ENCODE assay signal across 12 cellular contexts in genomic region chr1:49765034-49765433, GRCh38.
DNase-seq lines count a peak whose midpoint lies in the region; ATAC-seq and TF ChIP-seq lines count a peak whose summit lies in the region.
"Had no signal": no experiment of that assay in that cellular context is flagged by ENCODE, and none has a peak within 500 bp of the region (broad histone marks: within the 10 kb centered on the region; RNA-seq: fewer than 3 reads in every experiment).

No MANE protein-coding gene starts in this region.

- H3K27me3 ChIP-seq in RWPE2 (ENCODE audit: insufficient read depth, poor library complexity, severe bottlenecking): no peaks in the 10 kb centered on the region

- peak; percentile 23 for DNase-seq in ELF-1 (ENCODE audit: low read depth, low spot score)
- peak; percentile 58 for DNase-seq in NCI-H2029 (lab: John Stamatoyannopoulos, UW)
- DNase-seq in RWPE2 (ENCODE audit: low spot score): peak; percentile 19
- DNase-seq in left kidney (ENCODE audit: low read depth, low spot score): peak; percentile 34
- no peak for DNase-seq in LoVo (ENCODE audit: low spot score)
- DNase-seq in immature natural killer cell: no peak
- DNase-seq: activated CD4-positive, alpha-beta T cell treated with anti-CD3 and anti-CD28 coated beads for 36 hours; KG1; NCI-H2227 treated with DMSO at 0.1 percent for 48 hours; stimulated activated CD4-positive, alpha-beta T cell treated with anti-CD3 and anti-CD28 coated beads, Interleukin-12 subunit alpha, Interleukin-12 subunit beta, amount 100 ng/mL, for 4 hours had no signal

- no peak overlapping the region for H3K27ac Mint-ChIP-seq in immature natural killer cell
- H3K27ac Mint-ChIP-seq: activated CD4-positive, alpha-beta T cell treated with anti-CD3 and anti-CD28 coated beads for 36 hours had no signal

- H3K27ac ChIP-seq in RWPE2 (ENCODE audit: poor library complexity, severe bottlenecking): no peak overlapping the region
- H3K27ac ChIP-seq: coronary artery had no signal

- H3K4me3 Mint-ChIP-seq in immature natural killer cell: no peak overlapping the region
- H3K4me3 Mint-ChIP-seq: activated CD4-positive, alpha-beta T cell treated with anti-CD3 and anti-CD28 coated beads for 36 hours had no signal

- peaks cover 0 to 7% (median 2%) of the 10 kb centered on the region in 3 donors for H3K27me3 Mint-ChIP-seq in immature natural killer cell (ENCODE audit: low read depth in 3 of 3)
- H3K27me3 Mint-ChIP-seq: activated CD4-positive, alpha-beta T cell treated with anti-CD3 and anti-CD28 coated beads for 36 hours had no signal

- H3K4me1 Mint-ChIP-seq in immature natural killer cell: no peaks in the 10 kb centered on the region
- H3K4me1 Mint-ChIP-seq: activated CD4-positive, alpha-beta T cell treated with anti-CD3 and anti-CD28 coated beads for 36 hours had no signal

- peak; percentile 11 for TF ChIP-seq CTCF in RWPE2 (IDR thresholded peaks at IDR 0.05; ENCODE audit: poor library complexity, severe bottlenecking)

- ATAC-seq in RWPE2 (ENCODE audit: low read depth): no peak
- ATAC-seq in GM21381 (IDR thresholded peaks at IDR 0.05; ENCODE audit: unreplicated experiment): no peak
- ATAC-seq: activated CD4-positive, alpha-beta T cell treated with anti-CD3 and anti-CD28 coated beads for 36 hours had no signal

- peaks cover 14 to 52% (median 24%) of the 10 kb centered on the region in 6 donors for H3K9me3 Mint-ChIP-seq in immature natural killer cell

- H3K4me3 ChIP-seq in RWPE2 (ENCODE audit: severe bottlenecking): no peak overlapping the region
- H3K4me3 ChIP-seq: coronary artery had no signal

- peaks cover 2% of the 10 kb centered on the region for H3K9me3 ChIP-seq in RWPE2 (ENCODE audit: severe bottlenecking)

- peaks cover 0 to 8% (median 3%) of the 10 kb centered on the region in 3 donors for H3K36me3 Mint-ChIP-seq in immature natural killer cell

- no peaks in the 10 kb centered on the region for H3K4me1 ChIP-seq in RWPE2 (ENCODE audit: insufficient read depth, poor library complexity, severe bottlenecking)

- H3K36me3 ChIP-seq in RWPE2 (ENCODE audit: low read depth): no peaks in the 10 kb centered on the region

Comparison
In these comparisons a context has a peak if more than half of its experiments do, and no peak if none do; other contexts are left out.
1. DNase-seq: peak in ELF-1 (single experiment), NCI-H2029 (single experiment), RWPE2 (single experiment) and left kidney (single experiment); none in LoVo (single experiment) and immature natural killer cell (0 of 3).